Comparison of ENCODE assay signal across 29 cellular contexts in the genomic region with DNA sequence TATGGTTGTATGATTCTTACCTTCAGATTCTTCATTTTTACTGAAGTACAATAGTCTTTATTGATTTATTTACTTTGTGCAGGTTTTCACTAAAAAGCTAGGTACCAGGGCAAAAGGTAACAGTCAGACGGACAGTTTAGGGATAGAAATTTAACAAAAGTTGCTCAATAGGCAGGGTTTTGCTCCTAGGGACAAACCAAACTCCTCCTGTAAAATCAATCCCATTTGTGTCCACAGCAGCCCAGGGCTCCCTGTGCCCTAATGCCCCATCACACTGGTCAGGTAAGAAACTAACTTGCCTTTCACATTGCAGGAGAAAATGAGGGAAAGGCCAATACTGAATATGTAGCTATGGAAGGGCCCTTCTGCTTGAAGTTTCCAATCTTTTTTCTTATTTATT.
"Had no signal": no experiment of that assay in that cellular context is flagged by ENCODE, and none has a peak within 500 bp of the region (broad histone marks: within the 10 kb centered on the region; RNA-seq: fewer than 3 reads in every experiment).

No MANE protein-coding gene starts in this region.

- H3K4me1 ChIP-seq: stomach, suprapubic skin, testis, thyroid gland, tibial artery, transverse colon, upper lobe of left lung, upper lobe of right lung, uterus, vagina had no signal

- H3K27me3 Mint-ChIP-seq: stimulated activated naive CD8-positive, alpha-beta T cell treated with anti-CD3 and anti-CD28 coated beads, Interleukin-15, amount 100 ng/mL, for 72 hours; stimulated activated naive CD8-positive, alpha-beta T cell treated with anti-CD3 and anti-CD28 coated beads, Interleukin-15, Interleukin-2, amounts not matched to agents 100 ng/mL and 50 ng/mL, for 24 hours; type B pancreatic cell had no signal

- H3K36me3 Mint-ChIP-seq: stimulated activated effector memory CD8-positive, alpha-beta T cell treated with anti-CD3 and anti-CD28 coated beads, Interleukin-12 subunit alpha, Interleukin-12 subunit beta, amount 100 ng/mL, for 72 hours; stimulated activated memory B cell treated with anti-CD40 and anti-IgM and Interleukin-4, amounts not matched to agents 10 μg/mL and 1 μg/mL and 100 μg/mL, for 72 hours; stimulated activated naive B cell treated with anti-CD40 and anti-IgM and Interleukin-4, amounts not matched to agents 10 μg/mL and 1 μg/mL and 100 μg/mL, for 72 hours; type B pancreatic cell had no signal

- H3K27ac ChIP-seq: stomach, suprapubic skin, testis, thoracic aorta, thyroid gland, tibial artery, tibial nerve, transverse colon, upper lobe of left lung, upper lobe of right lung, uterus, vagina had no signal

- H3K9me3 Mint-ChIP-seq: stimulated activated memory B cell treated with anti-CD40 and anti-IgM and Interleukin-4, amounts not matched to agents 10 μg/mL and 1 μg/mL and 100 μg/mL, for 72 hours; stimulated activated naive B cell treated with anti-CD40 and anti-IgM and Interleukin-4, amounts not matched to agents 10 μg/mL and 1 μg/mL and 100 μg/mL, for 72 hours; stimulated activated naive CD8-positive, alpha-beta T cell treated with anti-CD3 and anti-CD28 coated beads, Interleukin-15, Interleukin-2, amounts not matched to agents 100 ng/mL and 50 ng/mL, for 24 hours; type B pancreatic cell had no signal

- H3K4me3 ChIP-seq: stomach, suprapubic skin, testis, thoracic aorta, thyroid gland, tibial artery, tibial nerve, transverse colon, upper lobe of left lung, upper lobe of right lung, uterus, vagina had no signal

- H3K4me1 Mint-ChIP-seq: stimulated activated effector memory CD8-positive, alpha-beta T cell treated with anti-CD3 and anti-CD28 coated beads, Interleukin-12 subunit alpha, Interleukin-12 subunit beta, amount 100 ng/mL, for 72 hours; stimulated activated naive CD8-positive, alpha-beta T cell treated with anti-CD3 and anti-CD28 coated beads, Interleukin-15, amount 100 ng/mL, for 72 hours had no signal

- DNase-seq: stimulated activated CD4-positive, alpha-beta T cell treated with anti-CD3 and anti-CD28 coated beads, Interleukin-2, amount 100 ng/mL, for 48 hours; stimulated activated CD4-positive, alpha-beta T cell treated with anti-CD3 and anti-CD28 coated beads, Interleukin-4, amount 100 ng/mL, for 1 hour; stimulated activated CD4-positive, alpha-beta T cell treated with anti-CD3 and anti-CD28 coated beads, Interleukin-4, amount 100 ng/mL, for 24 hours; stimulated activated CD4-positive, alpha-beta T cell treated with anti-CD3 and anti-CD28 coated beads, Interleukin-4, amount 100 ng/mL, for 4 hours; stimulated activated CD8-positive, alpha-beta memory T cell treated with anti-CD3 and anti-CD28 coated beads, Interleukin-4, amount 100 ng/mL, for 48 hours; stimulated activated naive B cell treated with anti-CD40 and anti-IgM and Interleukin-4, amounts not matched to agents 10 μg/mL and 1 μg/mL and 100 μg/mL, for 72 hours; stimulated activated naive CD4-positive, alpha-beta T cell; stimulated activated naive CD4-positive, alpha-beta T cell treated with Interleukin-2 at 50 U/mL for 16 hours; stimulated activated naive CD8-positive, alpha-beta T cell treated with anti-CD3 and anti-CD28 coated beads, Interleukin-15, amount 100 ng/mL, for 72 hours; stimulated activated naive CD8-positive, alpha-beta T cell treated with anti-CD3 and anti-CD28 coated beads, Interleukin-15, Interleukin-2, amounts not matched to agents 100 U/mL and 50 U/mL, for 24 hours; stomach; substantia nigra; testis; thyroid gland; tibial artery; transverse colon; trophoblast cell; upper lobe of left lung; upper lobe of right lung; uterus had no signal

- H3K36me3 ChIP-seq: stomach, suprapubic skin, thoracic aorta, thyroid gland, tibial artery, tibial nerve, transverse colon, upper lobe of left lung, upper lobe of right lung, uterus, vagina had no signal

- ATAC-seq: stimulated activated effector memory CD8-positive, alpha-beta T cell treated with anti-CD3 and anti-CD28 coated beads, Interleukin-12 subunit alpha, Interleukin-12 subunit beta, amount 100 ng/mL, for 72 hours; stimulated activated memory B cell treated with anti-CD40 and anti-IgM and Interleukin-4, amounts not matched to agents 10 μg/mL and 1 μg/mL and 100 μg/mL, for 72 hours; stimulated activated naive B cell treated with anti-CD40 and anti-IgM and Interleukin-4, amounts not matched to agents 10 μg/mL and 1 μg/mL and 100 μg/mL, for 72 hours; stimulated activated naive CD8-positive, alpha-beta T cell treated with anti-CD3 and anti-CD28 coated beads, Interleukin-15, amount 100 ng/mL, for 72 hours; stimulated activated naive CD8-positive, alpha-beta T cell treated with anti-CD3 and anti-CD28 coated beads, Interleukin-15, Interleukin-2, amounts not matched to agents 100 U/mL and 50 U/mL, for 24 hours; upper lobe of right lung had no signal

- H3K4me3 Mint-ChIP-seq: stimulated activated effector memory CD8-positive, alpha-beta T cell treated with anti-CD3 and anti-CD28 coated beads, Interleukin-12 subunit alpha, Interleukin-12 subunit beta, amount 100 ng/mL, for 72 hours; stimulated activated memory B cell treated with anti-CD40 and anti-IgM and Interleukin-4, amounts not matched to agents 10 μg/mL and 1 μg/mL and 100 μg/mL, for 72 hours; stimulated activated naive B cell treated with anti-CD40 and anti-IgM and Interleukin-4, amounts not matched to agents 10 μg/mL and 1 μg/mL and 100 μg/mL, for 72 hours; stimulated activated naive CD8-positive, alpha-beta T cell treated with anti-CD3 and anti-CD28 coated beads, Interleukin-15, amount 100 ng/mL, for 72 hours; stimulated activated naive CD8-positive, alpha-beta T cell treated with anti-CD3 and anti-CD28 coated beads, Interleukin-15, Interleukin-2, amounts not matched to agents 100 ng/mL and 50 ng/mL, for 24 hours; type B pancreatic cell had no signal

- H3K9me3 ChIP-seq: stomach, suprapubic skin, testis, thoracic aorta, thyroid gland, tibial artery, tibial nerve, transverse colon, upper lobe of left lung, upper lobe of right lung, uterus, vagina had no signal

- H3K27me3 ChIP-seq: stomach, suprapubic skin, testis, thyroid gland, tibial artery, tibial nerve, transverse colon, upper lobe of left lung, upper lobe of right lung, uterus, vagina had no signal

- FAIRE-seq: urothelium cell line had no signal

- H3K27ac Mint-ChIP-seq: stimulated activated effector memory CD8-positive, alpha-beta T cell treated with anti-CD3 and anti-CD28 coated beads, Interleukin-12 subunit alpha, Interleukin-12 subunit beta, amount 100 ng/mL, for 72 hours; stimulated activated memory B cell treated with anti-CD40 and anti-IgM and Interleukin-4, amounts not matched to agents 10 μg/mL and 1 μg/mL and 100 μg/mL, for 72 hours; stimulated activated naive B cell treated with anti-CD40 and anti-IgM and Interleukin-4, amounts not matched to agents 10 μg/mL and 1 μg/mL and 100 μg/mL, for 72 hours; stimulated activated naive CD8-positive, alpha-beta T cell treated with anti-CD3 and anti-CD28 coated beads, Interleukin-15, amount 100 ng/mL, for 72 hours; stimulated activated naive CD8-positive, alpha-beta T cell treated with anti-CD3 and anti-CD28 coated beads, Interleukin-15, Interleukin-2, amounts not matched to agents 100 ng/mL and 50 ng/mL, for 24 hours; type B pancreatic cell had no signal
